Comparison of ENCODE assay signal across 7 cellular contexts in the genomic region with DNA sequence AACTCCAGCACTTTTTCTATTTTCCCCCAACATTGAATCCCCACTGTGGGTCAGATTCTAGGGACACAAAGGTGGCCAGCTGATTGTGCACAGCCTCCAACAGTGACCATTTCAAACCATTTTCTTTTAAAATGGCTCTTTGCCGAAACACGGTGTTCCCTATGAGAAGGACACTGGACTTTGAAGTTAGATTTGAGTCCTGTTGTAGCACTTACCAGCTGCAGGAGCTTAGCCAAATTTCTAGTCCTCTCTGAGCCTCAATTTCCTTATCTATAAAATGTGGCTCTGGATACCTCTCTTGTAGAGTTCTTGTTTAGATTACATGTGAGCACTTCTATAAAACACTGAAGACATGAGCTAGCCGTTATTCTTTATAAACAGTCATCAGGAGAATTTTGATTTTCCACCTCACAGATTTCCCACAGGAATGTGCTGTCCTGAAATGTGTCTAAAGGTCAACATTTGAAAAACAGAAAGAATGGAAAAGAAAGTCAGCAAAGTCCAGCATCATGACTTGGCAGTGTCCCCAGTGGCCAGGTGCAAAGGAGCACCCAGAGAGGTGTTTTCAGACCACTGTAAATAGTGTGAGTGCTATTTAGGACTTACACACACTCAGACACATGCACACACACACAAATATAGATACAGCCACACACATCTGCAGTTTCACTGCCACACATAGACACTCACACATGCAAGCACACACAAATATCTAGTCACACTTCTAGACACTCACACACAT. TPM values are rescaled to one million over a fixed set of nuclear protein-coding genes. Genes with fewer than 3 reads are reported as not detected.
"Had no signal": no experiment of that assay in that cellular context is flagged by ENCODE, and none has a peak within 500 bp of the region (broad histone marks: within the 10 kb centered on the region; RNA-seq: fewer than 3 reads in every experiment).

No MANE protein-coding gene starts in this region.

RNA-seq across cellular contexts. Expression of gene ACSM2A, which starts 4.5 kb away (rescaled TPM):
- total RNA-seq: M059J, PC-3, Peyer's patch, Right ventricle myocardium inferior, RPMI7951, SJCRH30, SK-MEL-5 had no signal

RNA-seq across cellular contexts. Expression of gene ACSM5, which starts 37.5 kb away (rescaled TPM):
- total RNA-seq: PC-3, RPMI7951, SJCRH30, SK-MEL-5 had no signal

RNA-seq across cellular contexts. Expression of gene PDILT, which starts 42.3 kb away (rescaled TPM):
- total RNA-seq: M059J, PC-3, Peyer's patch, Right ventricle myocardium inferior, RPMI7951, SJCRH30, SK-MEL-5 had no signal
